ENCODE assay signal across 21 cellular contexts in genomic region chr7:3911685-3912084, GRCh38.
A peak's percentile ranks its signal among the peaks of the same experiment; 100 is the strongest.
DNase-seq lines count a peak whose midpoint lies in the region; ATAC-seq, FAIRE-seq and TF ChIP-seq lines count a peak whose summit lies in the region.
"Had no signal": no experiment of that assay in that cellular context is flagged by ENCODE, and none has a peak within 500 bp of the region (broad histone marks: within the 10 kb centered on the region; RNA-seq: fewer than 3 reads in every experiment).

No MANE protein-coding gene starts in this region.

- no peak overlapping the region for H3K23ac ChIP-seq in H1 (ENCODE audit: insufficient read length)

- H3K9me2 ChIP-seq in PC-3 (replicated peaks; ENCODE audit: low read length), result no peaks in the 10 kb centered on the region

- POLR2A ChIA-PET in PC-3 (lab: Charles Lee; ENCODE audit: unreplicated experiment), result no interaction called here
- POLR2A ChIA-PET in H1 (lab: Charles Lee; ENCODE audit: partially characterized antibody), result no interaction called here

- H3K27me3 ChIP-seq in BLaER1 treated with 17β-estradiol and CSF1 and Interleukin-3, amounts not matched to agents 10 nM and 100 nM, result no peaks in the 10 kb centered on the region
- H3K27me3 ChIP-seq in PC-3 (ENCODE audit: low read length) (no peaks in the 10 kb centered on the region), H1 (replicated peaks in 1 of 4; ENCODE audit: control insufficient read depth in 3 of 4, extremely low read depth in 1 of 4, insufficient read depth in 3 of 4, low read length in 3 of 4) (no peaks in the 10 kb centered on the region), left lung (no peaks in the 10 kb centered on the region)
- H3K27me3 ChIP-seq: body of pancreas, SJSA1 had no signal

- no peaks in the 10 kb centered on the region for H3F3A ChIP-seq in PC-3 (ENCODE audit: low read length, unreplicated experiment)

- H3K9ac ChIP-seq in BLaER1 treated with 17β-estradiol and CSF1 and Interleukin-3, amounts not matched to agents 10 nM and 100 nM, result peak overlapping the region in 4 of 11 experiments; percentile 58 to 70 (median 66); a peak in 7 of 22 replicates
- H3K9ac ChIP-seq in PC-3 (ENCODE audit: low read length), result no peak overlapping the region
- no peak overlapping the region for H3K9ac ChIP-seq in H1 (replicated peaks in 1 of 4; ENCODE audit: extremely low read depth in 1 of 4, low read depth in 3 of 4, low read length in 3 of 4)

- no peak overlapping the region for H2AFZ ChIP-seq in PC-3 (ENCODE audit: low read length)
- H2AFZ ChIP-seq in H1 (ENCODE audit: low read length), result no peak overlapping the region

- 0 out of 2 replicates have a peak overlapping the region, but pooled peaks have one; percentile 28 for H2AK5ac ChIP-seq in H1 (ENCODE audit: low read depth, low read length)

- H3K27ac ChIP-seq in BLaER1 treated with 17β-estradiol and CSF1 and Interleukin-3, amounts not matched to agents 10 nM and 100 nM, result peak overlapping the region in 8 of 11 experiments; percentile 59 to 90 (median 74); a peak in 15 of 22 replicates
- H3K27ac ChIP-seq in PC-3 (ENCODE audit: low read length) (peak overlapping the region; percentile 40; the same call in 1 of the 2 replicates), H1 (ENCODE audit: low read depth, low read length) (no peak overlapping the region), left lung (no peak overlapping the region)
- H3K27ac ChIP-seq: body of pancreas, SJSA1, thoracic aorta had no signal

- H3K79me2 ChIP-seq in PC-3 (ENCODE audit: low read length) (no peaks in the 10 kb centered on the region), H1 (ENCODE audit: control insufficient read depth in 1 of 2, insufficient read depth in 2 of 2, low read length in 2 of 2) (no peaks in the 10 kb centered on the region)

- H3K14ac ChIP-seq in H1 (ENCODE audit: insufficient read length), result no peak overlapping the region

- DNase-seq in PC-3 (peak; percentile 76), H1 (ENCODE audit: low read depth in 1 of 2, low spot score in 2 of 2) (no peak), left lung (no peak), ecto neural progenitor cell (ENCODE audit: low spot score) (no peak), H4 (ENCODE audit: low spot score) (no peak)
- DNase-seq: activated CD4-positive, alpha-beta memory T cell treated with anti-CD3 and anti-CD28 coated beads, Interleukin-2, amount 10 ng/mL, durations not matched to agents 7 days and 5 days; activated T-cell treated with anti-CD3 and anti-CD28 coated beads, Interleukin-2, amount 50 U/mL, for 48 hours; body of pancreas; CD4-positive, alpha-beta T cell; cortex of kidney; DND-41; NCI-H1105 treated with DMSO at 0.1 percent for 48 hours; NCI-H524 treated with DMSO at 0.1 percent for 48 hours; right cardiac atrium; T-helper 2 cell had no signal

- BruUV-seq in PC-3 (replicated peaks; lab: Mats Ljungman, UMichigan), result no TSS peak

- no peaks in the 10 kb centered on the region for H3K36me3 ChIP-seq in BLaER1 treated with 17β-estradiol and CSF1 and Interleukin-3, amounts not matched to agents 10 nM and 100 nM
- H3K36me3 ChIP-seq in PC-3 (ENCODE audit: low read depth, low read length) (no peaks in the 10 kb centered on the region), H1 (ENCODE audit: control insufficient read depth in 2 of 4, insufficient read depth in 4 of 4, low read length in 3 of 4) (no peaks in the 10 kb centered on the region), left lung (no peaks in the 10 kb centered on the region)
- H3K36me3 ChIP-seq: thoracic aorta had no signal

- no peak for TF ChIP-seq CTCF in PC-3 (conservative IDR thresholded peaks at IDR 0.05; ENCODE audit: low read depth, low read length)
- no peak for TF ChIP-seq CTCF in H1 (IDR thresholded peaks at IDR 0.05; ENCODE audit: control extremely low read depth in 1 of 3, insufficient read depth in 1 of 3, low read depth in 1 of 3, low read length in 3 of 3)
- no peak for TF ChIP-seq CTCF in left lung (IDR thresholded peaks at IDR 0.05)

- no peak overlapping the region for H3K18ac ChIP-seq in H1 (ENCODE audit: extremely low read depth, low read length)

- no peak overlapping the region for H2BK12ac ChIP-seq in H1 (ENCODE audit: low read depth, low read length)

- H3K9me3 ChIP-seq in BLaER1 treated with 17β-estradiol and CSF1 and Interleukin-3, amounts not matched to agents 10 nM and 100 nM (replicated peaks in 1 of 11), result peaks cover 0 to 19% (median 8%) of the 10 kb centered on the region in 11 experiments; a peak in 15 of 22 replicates
- H3K9me3 ChIP-seq in PC-3 (ENCODE audit: low read length) (no peaks in the 10 kb centered on the region), H1 (ENCODE audit: insufficient read depth in 2 of 2, low read depth in 1 of 2, low read length in 1 of 2) (peaks cover 0 to 4% of the 10 kb centered on the region in 2 experiments; a peak in 1 of 4 replicates), left lung (no peaks in the 10 kb centered on the region)
- H3K9me3 ChIP-seq: body of pancreas, SJSA1, thoracic aorta had no signal

- no peak for TF ChIP-seq POLR2A in H1 (IDR thresholded peaks at IDR 0.05; ENCODE audit: control extremely low read depth in 1 of 2, low read depth in 2 of 2, low read length in 2 of 2)

- no peak overlapping the region for H2BK120ac ChIP-seq in H1 (replicated peaks; ENCODE audit: low read depth, low read length)

- H4K8ac ChIP-seq in H1 (ENCODE audit: extremely low read depth, insufficient read depth, low read length), result no peak overlapping the region

- H3K4me3 ChIP-seq in BLaER1 treated with 17β-estradiol and CSF1 and Interleukin-3, amounts not matched to agents 10 nM and 100 nM, result no peak overlapping the region; a peak in 2 of 20 replicates
- H3K4me3 ChIP-seq in PC-3 (ENCODE audit: low read length) (no peak overlapping the region), H1 (ENCODE audit: extremely low read depth in 1 of 4, insufficient read depth in 2 of 4, low read depth in 3 of 4, low read length in 4 of 4) (no peak overlapping the region), left lung (no peak overlapping the region)
- H3K4me3 ChIP-seq: body of pancreas, SJSA1, thoracic aorta had no signal

- H2BK15ac ChIP-seq in H1 (ENCODE audit: low read length), result no peak overlapping the region

- no peak for TF ChIP-seq RAD21 in H1 (IDR thresholded peaks at IDR 0.05 in 1 of 2, conservative IDR thresholded peaks at IDR 0.05 in 1 of 2; ENCODE audit: low read depth in 2 of 2, low read length in 2 of 2)

- 85% methylated on average over 4 of the region's 4 CpGs; no CpG with 5 or more reads in 1 of the 2 experiments for WGBS in H1 (ENCODE audit: extremely low coverage in 1 of 2, insufficient coverage in 1 of 2, insufficient read length in 1 of 2, insufficient replicate concordance in 2 of 2, low coverage in 1 of 2, low lambda C conversion rate in 2 of 2, missing lambda C conversion rate in 1 of 2), 2 experiments

- no peak for TF ChIP-seq EP300 in H1 (IDR thresholded peaks at IDR 0.05; ENCODE audit: borderline replicate concordance in 1 of 2, low read depth in 2 of 2, low read length in 2 of 2)

- no peak overlapping the region for H4K91ac ChIP-seq in H1 (replicated peaks; ENCODE audit: insufficient read length, low read length)

- peaks cover 54 to 67% (median 62%) of the 10 kb centered on the region in 10 experiments for H3K4me1 ChIP-seq in BLaER1 treated with 17β-estradiol and CSF1 and Interleukin-3, amounts not matched to agents 10 nM and 100 nM
- H3K4me1 ChIP-seq in PC-3 (ENCODE audit: insufficient read depth, low read length) (peaks cover 37% of the 10 kb centered on the region), H1 (replicated peaks in 1 of 4; ENCODE audit: control insufficient read depth in 3 of 4, insufficient read depth in 4 of 4, low read length in 3 of 4) (peaks cover 0 to 9% (median under 1%) of the 10 kb centered on the region in 4 experiments; a peak in 2 of 7 replicates), left lung (peaks cover 4 to 6% of the 10 kb centered on the region in 2 donors)

- no peaks in the 10 kb centered on the region for H3K79me1 ChIP-seq in H1 (ENCODE audit: low read depth, low read length)

- H3K4me2 ChIP-seq in BLaER1 treated with 17β-estradiol and CSF1 and Interleukin-3, amounts not matched to agents 10 nM and 100 nM, result peak overlapping the region; percentile 65 to 93 (median 83)
- H3K4me2 ChIP-seq in PC-3 (ENCODE audit: low read length) (peak overlapping the region; percentile 24), H1 (ENCODE audit: insufficient read depth in 1 of 2, low read depth in 2 of 2, low read length in 2 of 2) (no peak overlapping the region)

- no peaks in the 10 kb centered on the region for H4K20me1 ChIP-seq in BLaER1 treated with 17β-estradiol and CSF1 and Interleukin-3, amounts not matched to agents 10 nM and 100 nM
- H4K20me1 ChIP-seq in PC-3 (ENCODE audit: low read length), result no peaks in the 10 kb centered on the region
- no peaks in the 10 kb centered on the region for H4K20me1 ChIP-seq in H1 (replicated peaks in 1 of 2; ENCODE audit: control insufficient read depth in 1 of 2, insufficient read depth in 2 of 2, low read length in 2 of 2)

- FAIRE-seq in H1 (lab: Jason Lieb, UNC), result no peak

- no peak overlapping the region for H2BK5ac ChIP-seq in H1 (ENCODE audit: low read depth, low read length)

- CTCF ChIA-PET in PC-3 (lab: Charles Lee), result no interaction called here
- CTCF ChIA-PET in H1 (lab: Charles Lee; ENCODE audit: partially characterized antibody), result interaction anchor here (1.8 kb wide), 1 partner anchor 16 kb away, joined by 6 read pairs; no protein-coding TSS in a partner anchor

- intact Hi-C loops in PC-3 (cut with micrococcal nuclease) (no loop called here), left lung (cut with DNase I) (no loop called here)

- no peak overlapping the region for H4K5ac ChIP-seq in H1 (ENCODE audit: insufficient read length, low read depth, low read length)

- H2BK20ac ChIP-seq in H1 (ENCODE audit: low read length), result no peak overlapping the region

- H3K4ac ChIP-seq in H1 (replicated peaks; ENCODE audit: insufficient read length, low read depth, low read length), result no peak overlapping the region

- H3K56ac ChIP-seq in H1 (replicated peaks; ENCODE audit: insufficient read length, low read depth, low read length), result no peak overlapping the region

- H3K23me2 ChIP-seq in H1 (ENCODE audit: low read depth, low read length), result no peaks in the 10 kb centered on the region

- ATAC-seq in PC-3 (peak; percentile 62), left lung (peak; percentile 42), HG03342 (IDR thresholded peaks at IDR 0.05; ENCODE audit: unreplicated experiment) (no peak), GM19463 (IDR thresholded peaks at IDR 0.05; ENCODE audit: unreplicated experiment) (no peak)
- ATAC-seq: body of pancreas, right cardiac atrium, WTC11 had no signal

TF ChIP-seq in H1, 55 proteins besides CTCF, POLR2A, EP300 and RAD21 (continues in another document):
- TF ChIP-seq EZH2 (IDR thresholded peaks at IDR 0.05; ENCODE audit: low read depth, low read length, severe bottlenecking) (no peak), CHD2 (IDR thresholded peaks at IDR 0.05; ENCODE audit: low read length) (no peak), YY1 (IDR thresholded peaks at IDR 0.05; ENCODE audit: low read depth, low read length) (no peak), TBP (IDR thresholded peaks at IDR 0.05; ENCODE audit: low read depth, low read length) (no peak), CBX5 (IDR thresholded peaks at IDR 0.05; ENCODE audit: low read depth, low read length) (no peak), CTBP2 (IDR thresholded peaks at IDR 0.05; ENCODE audit: borderline replicate concordance, insufficient read depth, insufficient read length, low read length) (no peak), EGR1 (IDR thresholded peaks at IDR 0.05; ENCODE audit: borderline replicate concordance, low read depth, low read length) (no peak)

Comparison
In these comparisons a context has a peak if more than half of its experiments do, and no peak if none do; other contexts are left out.
1. H3K27ac ChIP-seq: peak in BLaER1 treated with 17β-estradiol and CSF1 and Interleukin-3, amounts not matched to agents 10 nM and 100 nM (8 of 11) and PC-3 (single experiment); none in H1 (single experiment) and left lung (0 of 2).
2. H3K4me2 ChIP-seq: peak in BLaER1 treated with 17β-estradiol and CSF1 and Interleukin-3, amounts not matched to agents 10 nM and 100 nM (11 of 11) and PC-3 (single experiment); none in H1 (0 of 2).
3. ATAC-seq: peak in PC-3 (single experiment) and left lung (single experiment); none in HG03342 (single experiment) and GM19463 (single experiment).